In the genomic region with DNA sequence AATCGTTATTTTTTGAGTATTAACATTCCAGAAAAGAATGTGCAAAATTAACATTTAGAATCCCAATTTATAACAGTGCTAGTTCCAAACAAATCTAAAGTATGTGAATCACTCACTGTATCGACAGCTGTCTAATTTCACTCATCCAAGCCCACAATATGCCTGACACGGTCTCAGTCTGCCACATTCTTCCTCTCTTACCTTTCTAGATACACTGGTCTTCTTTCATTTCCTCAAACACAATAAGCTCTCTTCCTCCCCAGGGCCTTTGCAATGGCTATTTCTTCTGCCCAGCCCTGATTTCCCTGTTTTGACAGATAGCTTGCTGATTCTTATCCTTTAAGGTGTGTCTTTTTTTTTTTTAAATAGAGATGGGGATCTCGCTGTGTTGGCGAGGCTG, we compare ENCODE assay signal across 14 cellular contexts. TPM values are rescaled to one million over a fixed set of nuclear protein-coding genes. Genes with fewer than 3 reads are reported as not detected.
DNase-seq lines count a peak whose midpoint lies in the region; ATAC-seq and TF ChIP-seq lines count a peak whose summit lies in the region.
"Had no signal": no experiment of that assay in that cellular context is flagged by ENCODE, and none has a peak within 500 bp of the region (broad histone marks: within the 10 kb centered on the region; RNA-seq: fewer than 3 reads in every experiment).

No MANE protein-coding gene starts in this region.

- peaks cover 14% of the 10 kb centered on the region for H3K4me1 ChIP-seq in Caco-2
- H3K4me1 ChIP-seq: breast epithelium had no signal

- no peak for TF ChIP-seq CTCF in GM13977 (IDR thresholded peaks at IDR 0.05; ENCODE audit: extremely low read depth, insufficient read depth, missing control alignments)
- no peak for TF ChIP-seq CTCF in endothelial cell (IDR thresholded peaks at IDR 0.05; ENCODE audit: unreplicated experiment)
- no peak for TF ChIP-seq CTCF in Caco-2 (IDR thresholded peaks at IDR 0.05; ENCODE audit: insufficient read depth in 1 of 2, low read depth in 1 of 2, low read length in 1 of 2, severe bottlenecking in 1 of 2, unreplicated experiment in 1 of 2)

- peaks cover 23% of the 10 kb centered on the region for H3K36me3 Mint-ChIP-seq in endothelial cell (ENCODE audit: low read depth, unreplicated experiment)
- peaks cover 12% of the 10 kb centered on the region for H3K36me3 Mint-ChIP-seq in Caco-2 (ENCODE audit: insufficient read depth, unreplicated experiment)

- BruUV-seq in Caco-2 (replicated peaks; lab: Mats Ljungman, UMichigan) = no TSS peak

- in situ Hi-C loops in GM13977 (cut with MboI; ENCODE audit: low pct_unique_long_range_greater_than_20kb, low sequenced_read_pairs, unreplicated experiment) = no loop called here

- H3K27ac Mint-ChIP-seq in endothelial cell (ENCODE audit: unreplicated experiment) = peak overlapping the region; percentile 49
- no peak overlapping the region for H3K27ac Mint-ChIP-seq in Caco-2 (ENCODE audit: unreplicated experiment)
- H3K27ac Mint-ChIP-seq: stimulated activated naive CD8-positive, alpha-beta T cell treated with anti-CD3 and anti-CD28 coated beads, Interleukin-15, Interleukin-2, amounts not matched to agents 100 ng/mL and 50 ng/mL, for 24 hours had no signal

- no peaks in the 10 kb centered on the region for H3K27me3 Mint-ChIP-seq in endothelial cell (ENCODE audit: unreplicated experiment)
- H3K27me3 Mint-ChIP-seq in Caco-2 (ENCODE audit: insufficient read depth, unreplicated experiment) = no peaks in the 10 kb centered on the region
- H3K27me3 Mint-ChIP-seq: stimulated activated naive CD8-positive, alpha-beta T cell treated with anti-CD3 and anti-CD28 coated beads, Interleukin-15, Interleukin-2, amounts not matched to agents 100 ng/mL and 50 ng/mL, for 24 hours had no signal

- DNase-seq in GM13977 (ENCODE audit: low spot score) (peak; percentile 22), endothelial cell (ENCODE audit: low spot score) (no peak), HT-29 (ENCODE audit: low spot score) (no peak), Caco-2 (no peak)
- no peak for DNase-seq in activated effector memory CD4-positive, alpha-beta T cell treated with Interleukin-2 at 50 U/mL for 16 hours
- no peak for DNase-seq in activated CD8-positive, alpha-beta memory T cell treated with anti-CD3 and anti-CD28 coated beads for 24 hours
- DNase-seq: activated T-cell treated with anti-CD3 and anti-CD28 coated beads, Interleukin-2, amount 50 U/mL, for 72 hours; NCI-H446; ovary had no signal

- POLR2A ChIA-PET in Caco-2 (lab: Charles Lee) = no interaction called here

- H3K9me3 ChIP-seq in Caco-2 = no peaks in the 10 kb centered on the region; the same call in 1 of the 2 replicates
- H3K9me3 ChIP-seq: breast epithelium, ovary had no signal

- ATAC-seq in GM21515 (IDR thresholded peaks at IDR 0.05; ENCODE audit: unreplicated experiment) = peak; percentile 72
- peak; percentile 62 for ATAC-seq in HG03378 (IDR thresholded peaks at IDR 0.05; ENCODE audit: unreplicated experiment)
- ATAC-seq: activated T-cell treated with anti-CD3 and anti-CD28 coated beads, Interleukin-2, amount 50 U/mL, for 72 hours had no signal

- H3K4me1 Mint-ChIP-seq in endothelial cell (ENCODE audit: unreplicated experiment) = peaks cover 24% of the 10 kb centered on the region
- peaks cover 10% of the 10 kb centered on the region for H3K4me1 Mint-ChIP-seq in Caco-2 (ENCODE audit: low read depth, unreplicated experiment)

- H3K4me3 Mint-ChIP-seq in endothelial cell (ENCODE audit: unreplicated experiment) (peak overlapping the region; percentile 65), Caco-2 (ENCODE audit: unreplicated experiment) (no peak overlapping the region)
- H3K4me3 Mint-ChIP-seq: CD14-positive monocyte; stimulated activated naive CD8-positive, alpha-beta T cell treated with anti-CD3 and anti-CD28 coated beads, Interleukin-15, Interleukin-2, amounts not matched to agents 100 ng/mL and 50 ng/mL, for 24 hours had no signal

- CTCF ChIA-PET in Caco-2 (lab: Charles Lee) = interaction anchor here (0.6 kb wide), 1 partner anchor 138 kb away, joined by 5 read pairs; no protein-coding TSS in a partner anchor

- intact Hi-C loops in Caco-2 (cut with micrococcal nuclease; ENCODE audit: unreplicated experiment) = no loop called here

- H3K4me3 ChIP-seq in Caco-2 (ENCODE audit: low read depth, low read length) = no peak overlapping the region
- H3K4me3 ChIP-seq: breast epithelium, ovary had no signal

- H3K9me3 Mint-ChIP-seq in endothelial cell (ENCODE audit: unreplicated experiment) = no peaks in the 10 kb centered on the region
- H3K9me3 Mint-ChIP-seq in Caco-2 (ENCODE audit: unreplicated experiment) = peaks cover 10% of the 10 kb centered on the region
- H3K9me3 Mint-ChIP-seq: CD14-positive monocyte had no signal

- no peaks in the 10 kb centered on the region for H3K27me3 ChIP-seq in Caco-2 (replicated peaks; ENCODE audit: control insufficient read depth, insufficient read depth, low read length)
- H3K27me3 ChIP-seq: breast epithelium, ovary had no signal

- no peaks in the 10 kb centered on the region for H3K36me3 ChIP-seq in Caco-2 (ENCODE audit: control insufficient read depth, insufficient read depth, low read length)
- H3K36me3 ChIP-seq: breast epithelium, ovary had no signal

RNA-seq across cellular contexts. Expression of a gene that starts 48.8 kb away (rescaled TPM):
- total RNA-seq in endothelial cell (ENCODE audit: unreplicated experiment) (92.3 TPM), Caco-2 (2022) (35.7 and 43.2 TPM in 2 replicates)
- 96.5 and 96.8 TPM in 2 replicates for total RNA-seq in HT-29 (2014; rRNA removed; shearing (Covaris generic))
